Comparison of ENCODE assay signal across 17 cellular contexts in the genomic region with DNA sequence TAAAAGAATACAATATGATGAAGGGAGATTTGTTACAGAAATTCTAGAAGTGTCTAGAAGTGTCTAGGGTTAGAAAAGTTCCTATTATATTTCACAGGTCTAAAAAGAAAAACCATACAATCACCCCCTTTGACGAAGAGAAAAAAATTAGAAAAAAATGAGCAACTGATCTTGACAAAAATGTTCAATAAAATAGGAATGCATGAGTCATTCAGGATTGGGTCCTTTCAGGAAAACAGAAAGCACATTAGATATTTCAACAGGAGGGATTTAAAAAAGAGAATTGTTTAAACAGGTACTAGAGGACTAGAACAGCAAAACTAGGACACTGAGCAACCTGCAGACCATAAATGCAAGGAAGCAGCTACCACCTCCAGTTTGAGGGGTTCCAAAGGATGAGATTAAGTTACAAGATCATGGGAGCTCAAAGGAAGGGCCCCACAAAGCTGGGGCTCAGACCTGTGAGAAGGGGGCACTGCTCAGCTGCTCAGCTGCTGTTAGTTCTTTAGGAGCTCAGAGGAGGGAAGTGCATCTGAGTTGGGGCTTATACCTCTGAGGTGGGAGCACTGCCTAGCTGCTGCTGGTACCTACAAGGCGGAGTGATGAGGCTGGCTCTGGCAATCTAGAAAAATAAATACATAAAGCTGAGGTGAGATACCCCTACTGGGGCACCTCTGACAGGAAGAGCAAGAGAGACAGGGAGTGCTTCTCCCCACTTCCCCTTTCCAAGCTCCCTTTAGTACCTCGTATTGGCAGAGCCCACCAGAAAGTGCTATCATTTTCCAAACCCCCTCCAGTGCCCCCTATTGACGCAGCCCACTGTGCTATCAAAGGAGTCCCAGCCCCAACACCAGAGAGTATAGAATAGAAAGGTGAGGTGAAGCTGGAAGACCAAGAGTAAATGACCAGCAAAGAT. TPM values are rescaled to one million over a fixed set of nuclear protein-coding genes. Genes with fewer than 3 reads are reported as not detected.
DNase-seq lines count a peak whose midpoint lies in the region; ATAC-seq and TF ChIP-seq lines count a peak whose summit lies in the region.
"Had no signal": no experiment of that assay in that cellular context is flagged by ENCODE, and none has a peak within 500 bp of the region (broad histone marks: within the 10 kb centered on the region; RNA-seq: fewer than 3 reads in every experiment).

No MANE protein-coding gene starts in this region.

- CTCF ChIA-PET in HEK293 (lab: Yijun Ruan, JAX) = interaction anchor here (0.5 to 4.4 kb wide), 5 partner anchors 10 to 126 kb away, joined by 3 to 30 read pairs (median 6); a partner anchor contains a TSS

- H3K4me1 ChIP-seq in HEK293 (ENCODE audit: control insufficient read depth, insufficient read depth, low read length) (0 out of 2 replicates have a peak, but pooled peaks cover 3% of the 10 kb centered on the region), RWPE2 (ENCODE audit: insufficient read depth, poor library complexity, severe bottlenecking) (peaks cover 6% of the 10 kb centered on the region), testis (no peaks in the 10 kb centered on the region)
- H3K4me1 ChIP-seq: psoas muscle, transverse colon had no signal

- peak; percentile 45; the same call in 2 of the 3 replicates for ATAC-seq in RWPE2 (ENCODE audit: low read depth)
- ATAC-seq: activated T-cell treated with anti-CD3 and anti-CD28 coated beads, Interleukin-2, amount 50 U/mL, for 72 hours; psoas muscle had no signal

- whole genome bisulfite sequencing in testis, 2 donors = 73 to 78% methylated on average over 4 of the region's 4 CpGs

- H3K9me3 ChIP-seq in HEK293 (ENCODE audit: control insufficient read depth, insufficient read depth, low read depth, low read length) (no peaks in the 10 kb centered on the region), RWPE2 (ENCODE audit: severe bottlenecking) (no peaks in the 10 kb centered on the region), testis (no peaks in the 10 kb centered on the region)
- H3K9me3 ChIP-seq: psoas muscle, transverse colon had no signal

- no peak for TF ChIP-seq POLR2A in testis (IDR thresholded peaks at IDR 0.05)

- H3K27ac ChIP-seq in HEK293 (ENCODE audit: extremely low read depth, low read depth, low read length) = no peak overlapping the region
- peak overlapping the region; percentile 27 for H3K27ac ChIP-seq in RWPE2 (ENCODE audit: poor library complexity, severe bottlenecking)
- H3K27ac ChIP-seq in testis = no peak overlapping the region
- H3K27ac ChIP-seq in dorsolateral prefrontal cortex = no peak overlapping the region
- H3K27ac ChIP-seq: psoas muscle, transverse colon had no signal

- TF ChIP-seq CTCF in HEK293 (tag by site-specific recombination; IDR thresholded peaks at IDR 0.05) (no peak), RWPE2 (IDR thresholded peaks at IDR 0.05; ENCODE audit: poor library complexity, severe bottlenecking) (no peak), fibroblast of villous mesenchyme (IDR thresholded peaks at IDR 0.05; ENCODE audit: insufficient read depth, low read depth, low read length) (no peak), testis (IDR thresholded peaks at IDR 0.05) (no peak), dorsolateral prefrontal cortex (IDR thresholded peaks at IDR 0.05 in 54 of 56, conservative IDR thresholded peaks at IDR 0.05 in 2 of 56; ENCODE audit: low read depth in 1 of 56, partially characterized antibody in 56 of 56) (no peak)

- H3K4me3 ChIP-seq in HEK293 (ENCODE audit: low read depth, low read length) = no peak overlapping the region
- no peak overlapping the region for H3K4me3 ChIP-seq in RWPE2 (ENCODE audit: severe bottlenecking)
- no peak overlapping the region for H3K4me3 ChIP-seq in fibroblast of villous mesenchyme (ENCODE audit: low read depth, low read length)
- H3K4me3 ChIP-seq in testis = no peak overlapping the region
- H3K4me3 ChIP-seq in dorsolateral prefrontal cortex = no peak overlapping the region
- H3K4me3 ChIP-seq: psoas muscle, transverse colon had no signal

- intact Hi-C loops in testis (cut with DNase I; ENCODE audit: low total_unique reads) = no loop called here
- intact Hi-C loops in dorsolateral prefrontal cortex (cut with DNase I) = no loop called here

- H3K27me3 ChIP-seq in RWPE2 (ENCODE audit: insufficient read depth, poor library complexity, severe bottlenecking) (no peaks in the 10 kb centered on the region), testis (no peaks in the 10 kb centered on the region), dorsolateral prefrontal cortex (no peaks in the 10 kb centered on the region)
- H3K27me3 ChIP-seq: transverse colon had no signal

- peak; percentile 30 for DNase-seq in AG20443 (ENCODE audit: low spot score)
- DNase-seq in RWPE2 (ENCODE audit: low spot score) = no peak
- peak; percentile 29 for DNase-seq in fibroblast of villous mesenchyme (ENCODE audit: low read depth)
- DNase-seq in activated CD4-positive, alpha-beta T cell treated with anti-CD3 and anti-CD28 coated beads for 1 hour = no peak
- no peak for DNase-seq in DMS153 treated with DMSO at 0.1 percent for 48 hours (lab: John Stamatoyannopoulos, UW; ENCODE audit: unreplicated experiment)
- DNase-seq in testis = no peak
- no peak for DNase-seq in dorsolateral prefrontal cortex
- DNase-seq: activated CD4-positive, alpha-beta T cell treated with anti-CD3 and anti-CD28 coated beads, Interleukin-2, amount 10 ng/mL, durations not matched to agents 7 days and 5 days; activated T-cell treated with anti-CD3 and anti-CD28 coated beads, Interleukin-2, amount 50 U/mL, for 72 hours; anterior cingulate cortex; dermis blood vessel endothelial cell; DMS 273 treated with DMSO at 0.1 percent for 48 hours; foreskin melanocyte; psoas muscle; T-helper 1 cell; transverse colon had no signal

- H3K36me3 ChIP-seq in HEK293 (ENCODE audit: control insufficient read depth in 2 of 2, insufficient read depth in 1 of 2, low read length in 2 of 2) = no peaks in the 10 kb centered on the region
- H3K36me3 ChIP-seq in RWPE2 (ENCODE audit: low read depth) = no peaks in the 10 kb centered on the region
- H3K36me3 ChIP-seq in testis (ENCODE audit: low read depth, missing control alignments) = no peaks in the 10 kb centered on the region
- H3K36me3 ChIP-seq: transverse colon had no signal

- POLR2A ChIA-PET in HEK293 (lab: Yijun Ruan, JAX) = interaction anchor here (0.5 kb wide), 1 partner anchor 650 kb away, joined by 4 read pairs; no protein-coding TSS in a partner anchor

TF ChIP-seq in HEK293, 187 proteins besides CTCF, POLR2A, EP300 and RAD21:
- peak; percentile 50; the same call in 1 of the 2 replicates for TF ChIP-seq ZNF664 (tag by site-specific recombination; IDR thresholded peaks at IDR 0.05)
- TF ChIP-seq SP2 (tag by site-specific recombination; IDR thresholded peaks at IDR 0.05) = no peak
- TF ChIP-seq, protein P1, sequence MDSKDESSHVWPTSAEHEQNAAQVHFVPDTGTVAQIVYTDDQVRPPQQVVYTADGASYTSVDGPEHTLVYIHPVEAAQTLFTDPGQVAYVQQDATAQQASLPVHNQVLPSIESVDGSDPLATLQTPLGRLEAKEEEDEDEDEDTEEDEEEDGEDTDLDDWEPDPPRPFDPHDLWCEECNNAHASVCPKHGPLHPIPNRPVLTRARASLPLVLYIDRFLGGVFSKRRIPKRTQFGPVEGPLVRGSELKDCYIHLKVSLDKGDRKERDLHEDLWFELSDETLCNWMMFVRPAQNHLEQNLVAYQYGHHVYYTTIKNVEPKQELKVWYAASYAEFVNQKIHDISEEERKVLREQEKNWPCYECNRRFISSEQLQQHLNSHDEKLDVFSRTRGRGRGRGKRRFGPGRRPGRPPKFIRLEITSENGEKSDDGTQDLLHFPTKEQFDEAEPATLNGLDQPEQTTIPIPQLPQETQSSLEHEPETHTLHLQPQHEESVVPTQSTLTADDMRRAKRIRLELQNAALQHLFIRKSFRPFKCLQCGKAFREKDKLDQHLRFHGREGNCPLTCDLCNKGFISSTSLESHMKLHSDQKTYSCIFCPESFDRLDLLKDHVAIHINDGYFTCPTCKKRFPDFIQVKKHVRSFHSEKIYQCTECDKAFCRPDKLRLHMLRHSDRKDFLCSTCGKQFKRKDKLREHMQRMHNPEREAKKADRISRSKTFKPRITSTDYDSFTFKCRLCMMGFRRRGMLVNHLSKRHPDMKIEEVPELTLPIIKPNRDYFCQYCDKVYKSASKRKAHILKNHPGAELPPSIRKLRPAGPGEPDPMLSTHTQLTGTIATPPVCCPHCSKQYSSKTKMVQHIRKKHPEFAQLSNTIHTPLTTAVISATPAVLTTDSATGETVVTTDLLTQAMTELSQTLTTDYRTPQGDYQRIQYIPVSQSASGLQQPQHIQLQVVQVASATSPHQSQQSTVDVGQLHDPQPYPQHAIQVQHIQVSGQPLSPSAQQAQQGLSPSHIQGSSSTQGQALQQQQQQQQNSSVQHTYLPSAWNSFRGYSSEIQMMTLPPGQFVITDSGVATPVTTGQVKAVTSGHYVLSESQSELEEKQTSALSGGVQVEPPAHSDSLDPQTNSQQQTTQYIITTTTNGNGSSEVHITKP (tag by site-specific recombination; IDR thresholded peaks at IDR 0.05) = peak; percentile 76

RNA-seq across cellular contexts. Expression of a gene that starts 27.1 kb away (rescaled TPM):
- total RNA-seq in fibroblast of villous mesenchyme = 11.0 and 13.4 TPM in 2 replicates
- total RNA-seq in testis = 1 to 10 TPM; 1.0 to 1.4 TPM
- 0.87 TPM for polyA plus RNA-seq in testis (ENCODE audit: insufficient read depth, low read depth, low replicate concordance)
- 10 to 100 TPM; 23.5 to 90.9 (median 54.4) TPM for total RNA-seq in dorsolateral prefrontal cortex
- total RNA-seq: activated CD4-positive, alpha-beta T cell treated with anti-CD3 and anti-CD28 coated beads, Interleukin-2, amount 10 ng/mL, durations not matched to agents 7 days and 5 days had no signal

Comparison
In these comparisons a context has a peak if more than half of its experiments do, and no peak if none do; other contexts are left out.
1. DNase-seq: peak in AG20443 (single experiment) and fibroblast of villous mesenchyme (single experiment); none in RWPE2 (single experiment), activated CD4-positive, alpha-beta T cell treated with anti-CD3 and anti-CD28 coated beads for 1 hour (single experiment), DMS153 treated with DMSO at 0.1 percent for 48 hours (single experiment), testis (single experiment) and dorsolateral prefrontal cortex (0 of 10).